ENCODE assay signal across 8 cellular contexts in genomic region chr2:127886593-127886935, GRCh38. TPM values are rescaled to one million over a fixed set of nuclear protein-coding genes. Genes with fewer than 3 reads are reported as not detected.
DNase-seq lines count a peak whose midpoint lies in the region; ATAC-seq and TF ChIP-seq lines count a peak whose summit lies in the region.
"Not testable (repeated sequence)": the region's sequence is repeated elsewhere in the genome, so short reads cannot be mapped to it uniquely, and the experiment has no call there.

No MANE protein-coding gene starts in this region.

- WGBS in lung, 2 donors, result 0% methylated on average over 23 to 29 of the region's 32 CpGs

- not testable (repeated sequence) for H3K9me3 Mint-ChIP-seq in activated naive CD4-positive, alpha-beta T cell treated with anti-CD3 and anti-CD28 coated beads for 36 hours

- H3K9me3 ChIP-seq in lung (ENCODE audit: control insufficient read depth in 2 of 2, insufficient read depth in 1 of 2, low read length in 1 of 2); skeletal muscle satellite cell (replicated peaks; ENCODE audit: low read length): not testable (repeated sequence)

- intact Hi-C loops in activated naive CD4-positive, alpha-beta T cell treated with anti-CD3 and anti-CD28 coated beads for 36 hours (cut with micrococcal nuclease), result loop anchor here (2.0 kb wide), 2 partner anchors 76 to 204 kb away; partner anchors contain the start of genes UGGT1 and WDR33

- H3K4me2 ChIP-seq in skeletal muscle satellite cell (ENCODE audit: low read length), result peak overlapping the region; percentile 76

- H3K27ac ChIP-seq in C4-2B (peak overlapping the region; percentile 76), lung (ENCODE audit: low read depth in 1 of 2, low read length in 1 of 2) (peak overlapping the region; percentile 90 to 95)

- ATAC-seq in GM19395 (IDR thresholded peaks at IDR 0.05; ENCODE audit: unreplicated experiment), result peak; percentile 35
- ATAC-seq in HG02973 (IDR thresholded peaks at IDR 0.05; ENCODE audit: unreplicated experiment), result peak; percentile 36
- peak; percentile 44 for ATAC-seq in lung (ENCODE audit: insufficient read depth, low FRiP score)

- CTCF ChIA-PET in activated naive CD4-positive, alpha-beta T cell treated with anti-CD3 and anti-CD28 coated beads for 36 hours (lab: Charles Lee), result not testable (repeated sequence)

- peak; percentile 22 for DNase-seq in NAMALWA (ENCODE audit: low spot score)
- not testable (repeated sequence) for DNase-seq in activated naive CD4-positive, alpha-beta T cell treated with anti-CD3 and anti-CD28 coated beads for 36 hours; epithelial cell of proximal tubule (ENCODE audit: low read depth); lung (ENCODE audit: low spot score)

- TF ChIP-seq CTCF in C4-2B (conservative IDR thresholded peaks at IDR 0.05); epithelial cell of proximal tubule (conservative IDR thresholded peaks at IDR 0.05; ENCODE audit: low read depth, low read length); lung (IDR thresholded peaks at IDR 0.05; ENCODE audit: control extremely low read depth, extremely low read depth): not testable (repeated sequence)

- H3K27me3 Mint-ChIP-seq in activated naive CD4-positive, alpha-beta T cell treated with anti-CD3 and anti-CD28 coated beads for 36 hours (ENCODE audit: low read depth), result not testable (repeated sequence)

- peaks cover 46% of the 10 kb centered on the region for H3K4me1 Mint-ChIP-seq in activated naive CD4-positive, alpha-beta T cell treated with anti-CD3 and anti-CD28 coated beads for 36 hours (ENCODE audit: low read depth)

- H3K4me3 ChIP-seq in epithelial cell of proximal tubule (ENCODE audit: low read depth, low read length) (peak overlapping the region; percentile 61), lung (peak overlapping the region; percentile 36), skeletal muscle satellite cell (ENCODE audit: low read length) (peak overlapping the region; percentile 77)

- not testable (repeated sequence) for H3K36me3 ChIP-seq in lung (ENCODE audit: control insufficient read depth in 2 of 2, insufficient read depth in 2 of 2, low read length in 2 of 2)
- H3K36me3 ChIP-seq in skeletal muscle satellite cell (ENCODE audit: insufficient read depth, low read length), result peaks cover 17% of the 10 kb centered on the region

- peak overlapping the region; percentile 80 for H3K4me3 Mint-ChIP-seq in activated naive CD4-positive, alpha-beta T cell treated with anti-CD3 and anti-CD28 coated beads for 36 hours

- peaks cover 7 to 15% of the 10 kb centered on the region in 2 donors for H3K4me1 ChIP-seq in lung (ENCODE audit: control insufficient read depth in 2 of 2, insufficient read depth in 2 of 2, low read length in 2 of 2)
- H3K4me1 ChIP-seq in skeletal muscle satellite cell (ENCODE audit: control insufficient read depth, insufficient read depth, low read length), result peaks cover 21% of the 10 kb centered on the region

- not testable (repeated sequence) for H3K27me3 ChIP-seq in lung (ENCODE audit: control insufficient read depth, insufficient read depth); skeletal muscle satellite cell (ENCODE audit: control insufficient read depth, insufficient read depth, low read length)

- peak overlapping the region; percentile 83 for H3K27ac Mint-ChIP-seq in activated naive CD4-positive, alpha-beta T cell treated with anti-CD3 and anti-CD28 coated beads for 36 hours

- H3K36me3 Mint-ChIP-seq in activated naive CD4-positive, alpha-beta T cell treated with anti-CD3 and anti-CD28 coated beads for 36 hours (ENCODE audit: low read depth), result not testable (repeated sequence)

- H3K9ac ChIP-seq in skeletal muscle satellite cell (ENCODE audit: low read depth, low read length), result peak overlapping the region; percentile 88

RNA-seq across cellular contexts. Expression of gene AMMECR1L, which starts 0.8 kb away (rescaled TPM):
- 10 to 100 TPM; 12.7 to 13.1 TPM for total RNA-seq in activated naive CD4-positive, alpha-beta T cell treated with anti-CD3 and anti-CD28 coated beads for 36 hours
- total RNA-seq in epithelial cell of proximal tubule (10.7 and 14.0 TPM in 2 replicates), lung (10 to 100 TPM; 13.5 to 15.2 TPM)
- 1 to 10 TPM; 7.0 to 9.9 TPM for polyA plus RNA-seq in lung
- total RNA-seq in skeletal muscle satellite cell (2012; rRNA removed), result 13.8 and 14.7 TPM in 2 replicates

RNA-seq across cellular contexts. Expression of gene POLR2D, which starts 28.6 kb away (rescaled TPM):
- total RNA-seq in activated naive CD4-positive, alpha-beta T cell treated with anti-CD3 and anti-CD28 coated beads for 36 hours, result 10 to 100 TPM; 67.6 to 70.8 TPM
- total RNA-seq in epithelial cell of proximal tubule (19.7 and 25.1 TPM in 2 replicates), lung (10 to 100 TPM; 21.6 to 22.6 TPM)
- polyA plus RNA-seq in lung, result 10 to 100 TPM; 12.2 to 12.3 TPM
- total RNA-seq in skeletal muscle satellite cell (2012; rRNA removed), result 18.8 and 23.8 TPM in 2 replicates
